In the genomic region with DNA sequence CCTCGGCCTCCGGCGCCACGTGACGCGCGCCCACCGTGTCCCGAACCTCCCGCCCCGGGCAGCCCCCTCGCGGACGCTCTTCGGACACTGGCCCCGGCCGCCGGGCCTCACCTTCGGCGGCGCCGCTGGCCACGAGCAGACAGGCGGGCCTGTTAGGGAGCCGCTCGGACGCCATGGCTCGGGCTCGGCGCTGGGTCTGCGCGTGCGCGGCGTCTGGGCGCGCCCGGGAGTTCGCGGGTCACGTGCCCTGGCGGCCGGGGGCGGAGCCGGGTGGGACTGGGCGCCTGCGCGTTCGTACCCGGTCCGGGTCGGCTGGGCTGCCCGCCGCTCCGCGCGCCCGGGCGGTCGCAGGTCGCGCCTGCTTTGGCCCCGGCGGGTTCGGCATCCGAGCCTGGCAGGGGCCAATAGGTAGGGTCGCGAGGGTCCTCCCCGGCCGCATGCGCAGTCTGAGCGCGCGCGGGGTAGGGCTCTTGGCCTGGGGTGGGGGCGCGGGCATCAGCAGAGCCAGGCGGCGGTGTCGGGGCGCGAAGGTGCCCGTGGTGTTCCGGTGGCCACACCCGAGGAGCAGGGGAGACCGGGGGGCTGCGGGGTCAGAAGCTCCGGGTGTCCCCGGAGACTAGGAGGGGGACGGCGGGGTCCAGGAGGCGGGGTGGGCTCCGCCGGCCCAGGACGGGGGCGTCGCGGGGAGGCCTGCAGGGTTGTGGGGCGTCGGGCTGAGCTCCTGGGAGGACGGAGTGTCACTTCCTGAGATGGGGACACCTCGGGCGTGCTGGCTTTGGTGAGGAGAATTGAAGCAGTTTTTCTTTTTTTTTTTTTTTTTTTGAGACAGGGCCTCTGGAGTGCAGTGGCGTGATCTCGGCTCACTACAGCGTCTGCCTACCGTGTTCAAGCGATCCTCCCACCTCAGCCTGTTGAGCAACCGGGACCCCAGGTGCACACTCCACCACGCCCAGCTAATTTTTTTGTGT, we compare ENCODE assay signal across 8 cellular contexts. TPM values are rescaled to one million over a fixed set of nuclear protein-coding genes. Genes with fewer than 3 reads are reported as not detected.
DNase-seq lines count a peak whose midpoint lies in the region; ATAC-seq and TF ChIP-seq lines count a peak whose summit lies in the region.

A gene with protein sequence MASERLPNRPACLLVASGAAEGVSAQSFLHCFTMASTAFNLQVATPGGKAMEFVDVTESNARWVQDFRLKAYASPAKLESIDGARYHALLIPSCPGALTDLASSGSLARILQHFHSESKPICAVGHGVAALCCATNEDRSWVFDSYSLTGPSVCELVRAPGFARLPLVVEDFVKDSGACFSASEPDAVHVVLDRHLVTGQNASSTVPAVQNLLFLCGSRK (minus strand): TSS at position 200 of the 968 bp plus-strand sequence. CDS start 25 bp downstream, at position 175.

- peak within 1 kb of the TSS; percentile 67 for H3K4me3 ChIP-seq in BE2C (ENCODE audit: low read depth, low read length)
- peak within 1 kb of the TSS; percentile 73 to 95 (median 75) for H3K4me3 ChIP-seq in liver (ENCODE audit: low read depth in 1 of 3, low read length in 3 of 3)

- 1% methylated on average over 110 of the region's 110 CpGs for WGBS in liver

- peaks cover 59% of the 10 kb centered on the region for H3K4me1 Mint-ChIP-seq in dendritic cell treated with granulocyte-macrophage colony-stimulating factor and Interleukin-4, amounts not matched to agents 40 ng/mL and 50 ng/mL, for 4 days (ENCODE audit: low read depth)

- intact Hi-C loops in dendritic cell treated with granulocyte-macrophage colony-stimulating factor and Interleukin-4, amounts not matched to agents 40 ng/mL and 50 ng/mL, for 4 days (cut with micrococcal nuclease), result no loop called here

- H3K9ac ChIP-seq in liver (ENCODE audit: low read depth in 1 of 2, low read length in 2 of 2), result peak within 1 kb of the TSS in 1 of 2 donors; percentile 32

- peak within 1 kb of the TSS; percentile 90 for H3K4me3 Mint-ChIP-seq in dendritic cell treated with granulocyte-macrophage colony-stimulating factor and Interleukin-4, amounts not matched to agents 40 ng/mL and 50 ng/mL, for 4 days

- H3K27me3 ChIP-seq in BE2C, result no peaks in the 10 kb centered on the region
- no peaks in the 10 kb centered on the region for H3K27me3 ChIP-seq in liver (ENCODE audit: control insufficient read depth in 4 of 4, insufficient read depth in 4 of 4, low read length in 3 of 4)

- ATAC-seq in HG03457 (IDR thresholded peaks at IDR 0.05; ENCODE audit: unreplicated experiment), result peak; percentile 44

- H3K27ac ChIP-seq in liver (ENCODE audit: low read depth in 1 of 2, low read length in 2 of 2), result peak within 1 kb of the TSS; percentile 70 to 77

- H3K9me3 Mint-ChIP-seq in dendritic cell treated with granulocyte-macrophage colony-stimulating factor and Interleukin-4, amounts not matched to agents 40 ng/mL and 50 ng/mL, for 4 days, result no peaks in the 10 kb centered on the region

- H3K36me3 Mint-ChIP-seq in dendritic cell treated with granulocyte-macrophage colony-stimulating factor and Interleukin-4, amounts not matched to agents 40 ng/mL and 50 ng/mL, for 4 days (ENCODE audit: low read depth), result peaks cover 54% of the 10 kb centered on the region

- H3K27ac Mint-ChIP-seq in dendritic cell treated with granulocyte-macrophage colony-stimulating factor and Interleukin-4, amounts not matched to agents 40 ng/mL and 50 ng/mL, for 4 days, result peak within 1 kb of the TSS; percentile 87

- H3K9me3 ChIP-seq in BE2C (no peaks in the 10 kb centered on the region), liver (ENCODE audit: control insufficient read depth in 4 of 4, low read length in 3 of 4) (no peaks in the 10 kb centered on the region)

- H3K36me3 ChIP-seq in BE2C (peaks cover 3% of the 10 kb centered on the region), liver (ENCODE audit: control insufficient read depth in 4 of 4, insufficient read depth in 3 of 4, low read depth in 1 of 4, low read length in 3 of 4) (peaks cover 0 to 12% (median 4%) of the 10 kb centered on the region in 4 donors)

- H3K27me3 Mint-ChIP-seq in dendritic cell treated with granulocyte-macrophage colony-stimulating factor and Interleukin-4, amounts not matched to agents 40 ng/mL and 50 ng/mL, for 4 days, result peaks cover 10% of the 10 kb centered on the region

- TF ChIP-seq RAD21 in liver (IDR thresholded peaks at IDR 0.05), result no peak

- DNase-seq in BE2C (peak; percentile 91), GM19240 (ENCODE audit: insufficient read length, low spot score) (peak; percentile 100), NCI-H748 treated with DMSO at 0.1 percent for 48 hours (lab: John Stamatoyannopoulos, UW) (peak; percentile 58)
- peak; percentile 88 to 90 for DNase-seq in activated CD4-positive, alpha-beta T cell treated with anti-CD3 and anti-CD28 coated beads, Interleukin-2, amount 50 U/mL, for 24 hours (ENCODE audit: low read depth in 1 of 2, low spot score in 1 of 2)
- peak; percentile 94 for DNase-seq in stimulated activated CD4-positive, alpha-beta T cell treated with anti-CD3 and anti-CD28 coated beads, Interleukin-4, amount 100 ng/mL, for 24 hours

- TF ChIP-seq CTCF in BE2C (IDR thresholded peaks at IDR 0.05; ENCODE audit: low read depth, low read length), result no peak
- no peak for TF ChIP-seq CTCF in liver (IDR thresholded peaks at IDR 0.05; ENCODE audit: low read depth, low read length, missing input control)

- H3K4me1 ChIP-seq in BE2C (no peaks in the 10 kb centered on the region), liver (ENCODE audit: control insufficient read depth in 4 of 4, insufficient read depth in 4 of 4, low read length in 3 of 4) (peaks cover 13 to 37% (median 21%) of the 10 kb centered on the region in 4 donors)

TF ChIP-seq in liver, 16 proteins besides CTCF, POLR2A, EP300 and RAD21:
- TF ChIP-seq NR2F2 (IDR thresholded peaks at IDR 0.05), result no peak
- TF ChIP-seq, protein P1, sequence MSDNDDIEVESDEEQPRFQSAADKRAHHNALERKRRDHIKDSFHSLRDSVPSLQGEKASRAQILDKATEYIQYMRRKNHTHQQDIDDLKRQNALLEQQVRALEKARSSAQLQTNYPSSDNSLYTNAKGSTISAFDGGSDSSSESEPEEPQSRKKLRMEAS (IDR thresholded peaks at IDR 0.05), result no peak
- no peak for TF ChIP-seq FOXA1 (IDR thresholded peaks at IDR 0.05)
- TF ChIP-seq, protein P2, sequence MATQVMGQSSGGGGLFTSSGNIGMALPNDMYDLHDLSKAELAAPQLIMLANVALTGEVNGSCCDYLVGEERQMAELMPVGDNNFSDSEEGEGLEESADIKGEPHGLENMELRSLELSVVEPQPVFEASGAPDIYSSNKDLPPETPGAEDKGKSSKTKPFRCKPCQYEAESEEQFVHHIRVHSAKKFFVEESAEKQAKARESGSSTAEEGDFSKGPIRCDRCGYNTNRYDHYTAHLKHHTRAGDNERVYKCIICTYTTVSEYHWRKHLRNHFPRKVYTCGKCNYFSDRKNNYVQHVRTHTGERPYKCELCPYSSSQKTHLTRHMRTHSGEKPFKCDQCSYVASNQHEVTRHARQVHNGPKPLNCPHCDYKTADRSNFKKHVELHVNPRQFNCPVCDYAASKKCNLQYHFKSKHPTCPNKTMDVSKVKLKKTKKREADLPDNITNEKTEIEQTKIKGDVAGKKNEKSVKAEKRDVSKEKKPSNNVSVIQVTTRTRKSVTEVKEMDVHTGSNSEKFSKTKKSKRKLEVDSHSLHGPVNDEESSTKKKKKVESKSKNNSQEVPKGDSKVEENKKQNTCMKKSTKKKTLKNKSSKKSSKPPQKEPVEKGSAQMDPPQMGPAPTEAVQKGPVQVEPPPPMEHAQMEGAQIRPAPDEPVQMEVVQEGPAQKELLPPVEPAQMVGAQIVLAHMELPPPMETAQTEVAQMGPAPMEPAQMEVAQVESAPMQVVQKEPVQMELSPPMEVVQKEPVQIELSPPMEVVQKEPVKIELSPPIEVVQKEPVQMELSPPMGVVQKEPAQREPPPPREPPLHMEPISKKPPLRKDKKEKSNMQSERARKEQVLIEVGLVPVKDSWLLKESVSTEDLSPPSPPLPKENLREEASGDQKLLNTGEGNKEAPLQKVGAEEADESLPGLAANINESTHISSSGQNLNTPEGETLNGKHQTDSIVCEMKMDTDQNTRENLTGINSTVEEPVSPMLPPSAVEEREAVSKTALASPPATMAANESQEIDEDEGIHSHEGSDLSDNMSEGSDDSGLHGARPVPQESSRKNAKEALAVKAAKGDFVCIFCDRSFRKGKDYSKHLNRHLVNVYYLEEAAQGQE (IDR thresholded peaks at IDR 0.05), result no peak
- no peak for TF ChIP-seq HNF4A (conservative IDR thresholded peaks at IDR 0.05)
- TF ChIP-seq, protein P3, sequence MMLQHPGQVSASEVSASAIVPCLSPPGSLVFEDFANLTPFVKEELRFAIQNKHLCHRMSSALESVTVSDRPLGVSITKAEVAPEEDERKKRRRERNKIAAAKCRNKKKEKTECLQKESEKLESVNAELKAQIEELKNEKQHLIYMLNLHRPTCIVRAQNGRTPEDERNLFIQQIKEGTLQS (IDR thresholded peaks at IDR 0.05), result no peak
- TF ChIP-seq TAF1 (conservative IDR thresholded peaks at IDR 0.05), result no peak
- no peak for TF ChIP-seq RXRA (IDR thresholded peaks at IDR 0.05)
- no peak for TF ChIP-seq SP1 (IDR thresholded peaks at IDR 0.05)
- no peak for TF ChIP-seq EGR1 (IDR thresholded peaks at IDR 0.05; ENCODE audit: low read depth in 2 of 2)
- no peak for TF ChIP-seq FOXA2 (IDR thresholded peaks at IDR 0.05)
- TF ChIP-seq YY1 (IDR thresholded peaks at IDR 0.05), result no peak
- TF ChIP-seq GABPA (IDR thresholded peaks at IDR 0.05 in 1 of 2, conservative IDR thresholded peaks at IDR 0.05 in 1 of 2), result no peak
- no peak for TF ChIP-seq JUND (IDR thresholded peaks at IDR 0.05)
- TF ChIP-seq, protein P4, sequence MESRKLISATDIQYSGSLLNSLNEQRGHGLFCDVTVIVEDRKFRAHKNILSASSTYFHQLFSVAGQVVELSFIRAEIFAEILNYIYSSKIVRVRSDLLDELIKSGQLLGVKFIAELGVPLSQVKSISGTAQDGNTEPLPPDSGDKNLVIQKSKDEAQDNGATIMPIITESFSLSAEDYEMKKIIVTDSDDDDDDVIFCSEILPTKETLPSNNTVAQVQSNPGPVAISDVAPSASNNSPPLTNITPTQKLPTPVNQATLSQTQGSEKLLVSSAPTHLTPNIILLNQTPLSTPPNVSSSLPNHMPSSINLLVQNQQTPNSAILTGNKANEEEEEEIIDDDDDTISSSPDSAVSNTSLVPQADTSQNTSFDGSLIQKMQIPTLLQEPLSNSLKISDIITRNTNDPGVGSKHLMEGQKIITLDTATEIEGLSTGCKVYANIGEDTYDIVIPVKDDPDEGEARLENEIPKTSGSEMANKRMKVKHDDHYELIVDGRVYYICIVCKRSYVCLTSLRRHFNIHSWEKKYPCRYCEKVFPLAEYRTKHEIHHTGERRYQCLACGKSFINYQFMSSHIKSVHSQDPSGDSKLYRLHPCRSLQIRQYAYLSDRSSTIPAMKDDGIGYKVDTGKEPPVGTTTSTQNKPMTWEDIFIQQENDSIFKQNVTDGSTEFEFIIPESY (IDR thresholded peaks at IDR 0.05), result no peak
- no peak for TF ChIP-seq HNF4G (IDR thresholded peaks at IDR 0.05)

RNA-seq across cellular contexts. Expression of the gene that starts here (rescaled TPM):
- 71.4 TPM for polyA plus RNA-seq in BE2C (2012; ENCODE audit: insufficient read depth, insufficient read length, low read depth)
- total RNA-seq in liver, result 10 to 100 TPM; 26.3 to 37.2 TPM
- polyA plus RNA-seq in liver, result 10 to 100 TPM; 22.7 to 23.0 TPM

Comparison
In these comparisons a context has a peak if more than half of its experiments do, and no peak if none do; other contexts are left out.
1. Peak in every context shown above with its lines: DNase-seq, ATAC-seq, H3K4me3 ChIP-seq and H3K27ac ChIP-seq.